8 cellular contexts compared by ENCODE assay signal in genomic region chr17:10226930-10227695, GRCh38. TPM values are rescaled to one million over a fixed set of nuclear protein-coding genes. Genes with fewer than 3 reads are reported as not detected.
DNase-seq lines count a peak whose midpoint lies in the region; ATAC-seq and TF ChIP-seq lines count a peak whose summit lies in the region.

No MANE protein-coding gene starts in this region.

- H3K4me3 ChIP-seq in astrocyte of the cerebellum (ENCODE audit: low read depth, low read length) = no peak overlapping the region

- in situ Hi-C loops in astrocyte of the cerebellum (cut with HindIII; ENCODE audit: low sequenced_read_pairs) = loop anchor here (5.0 kb wide), 1 partner anchor 65 kb away; no protein-coding TSS in a partner anchor

- peak; percentile 67 for ATAC-seq in SK-N-SH treated with all-trans-retinoic acid at 6 μM for 48 hours

- TF ChIP-seq CTCF in AG09319 (IDR thresholded peaks at IDR 0.05; ENCODE audit: low read depth, low read length) = peak; percentile 90
- peak; percentile 89 for TF ChIP-seq CTCF in astrocyte of the cerebellum (IDR thresholded peaks at IDR 0.05; ENCODE audit: low read depth, low read length, missing control alignments)

- DNase-seq in AG09319 (ENCODE audit: extremely low read depth, low read depth) = no peak
- peak; percentile 12 for DNase-seq in H4 (ENCODE audit: low spot score)
- no peak for DNase-seq in astrocyte of the cerebellum (ENCODE audit: low read depth)
- peak; percentile 12 for DNase-seq in iris pigment epithelial cell (ENCODE audit: low read depth)
- DNase-seq in stimulated activated CD4-positive, alpha-beta T cell treated with anti-CD3 and anti-CD28 coated beads, Interleukin-4, amount 100 ng/mL, for 24 hours = peak; percentile 22
- no peak for DNase-seq in NCI-H2107 (lab: John Stamatoyannopoulos, UW)
- DNase-seq in NCI-H2196 treated with DMSO at 0.1 percent for 48 hours (lab: John Stamatoyannopoulos, UW; ENCODE audit: unreplicated experiment) = no peak

TF ChIP-seq in SK-N-SH treated with all-trans-retinoic acid at 6 μM for 48 hours, 23 proteins besides CTCF, POLR2A, EP300 and RAD21:
- no peak for TF ChIP-seq ARNTL (CRISPR knock-in tag; IDR thresholded peaks at IDR 0.05; ENCODE audit: borderline replicate concordance, low read depth)
- TF ChIP-seq ZC3H10 (CRISPR knock-in tag; IDR thresholded peaks at IDR 0.05) = no peak
- no peak for TF ChIP-seq TOX (CRISPR knock-in tag; IDR thresholded peaks at IDR 0.05; ENCODE audit: borderline replicate concordance)
- no peak for TF ChIP-seq PATZ1 (CRISPR knock-in tag; IDR thresholded peaks at IDR 0.05; ENCODE audit: borderline replicate concordance)
- TF ChIP-seq OSR1 (CRISPR knock-in tag; IDR thresholded peaks at IDR 0.05) = no peak
- TF ChIP-seq SNAI2 (CRISPR knock-in tag; IDR thresholded peaks at IDR 0.05) = no peak
- TF ChIP-seq CSDC2 (CRISPR knock-in tag; IDR thresholded peaks at IDR 0.05) = no peak
- no peak for TF ChIP-seq GLIS3 (CRISPR knock-in tag; IDR thresholded peaks at IDR 0.05)
- no peak for TF ChIP-seq RARB (CRISPR knock-in tag; IDR thresholded peaks at IDR 0.05)
- TF ChIP-seq ESRRG (CRISPR knock-in tag; IDR thresholded peaks at IDR 0.05) = no peak
- TF ChIP-seq PPARA (CRISPR knock-in tag; IDR thresholded peaks at IDR 0.05; ENCODE audit: borderline replicate concordance) = no peak
- no peak for TF ChIP-seq ZNF565 (CRISPR knock-in tag; conservative IDR thresholded peaks at IDR 0.05; ENCODE audit: low read depth)
- no peak for TF ChIP-seq ZFP3 (CRISPR knock-in tag; IDR thresholded peaks at IDR 0.05)
- TF ChIP-seq ZNF70 (CRISPR knock-in tag; IDR thresholded peaks at IDR 0.05) = no peak
- no peak for TF ChIP-seq CSRNP3 (CRISPR knock-in tag; IDR thresholded peaks at IDR 0.05)
- TF ChIP-seq POU6F1 (CRISPR knock-in tag; IDR thresholded peaks at IDR 0.05; ENCODE audit: borderline replicate concordance, low read depth) = no peak
- TF ChIP-seq CREB5 (CRISPR knock-in tag; IDR thresholded peaks at IDR 0.05; ENCODE audit: low read depth) = no peak
TF ChIP-seq in SK-N-SH treated with all-trans-retinoic acid at 6 μM for 48 hours: peak in this region for 0.

RNA-seq across cellular contexts. Expression of gene GAS7, which starts 28.7 kb away (rescaled TPM):
- total RNA-seq in H4 (2014; rRNA removed; shearing (Covaris generic)) = 0.45 and 1.1 TPM in 2 replicates

Comparison
In these comparisons a context has a peak if more than half of its experiments do, and no peak if none do; other contexts are left out.
1. DNase-seq: peak in H4 (single experiment), iris pigment epithelial cell (single experiment) and stimulated activated CD4-positive, alpha-beta T cell treated with anti-CD3 and anti-CD28 coated beads, Interleukin-4, amount 100 ng/mL, for 24 hours (single experiment); none in AG09319 (single experiment), astrocyte of the cerebellum (single experiment), NCI-H2107 (single experiment) and NCI-H2196 treated with DMSO at 0.1 percent for 48 hours (single experiment).